In the genomic region with DNA sequence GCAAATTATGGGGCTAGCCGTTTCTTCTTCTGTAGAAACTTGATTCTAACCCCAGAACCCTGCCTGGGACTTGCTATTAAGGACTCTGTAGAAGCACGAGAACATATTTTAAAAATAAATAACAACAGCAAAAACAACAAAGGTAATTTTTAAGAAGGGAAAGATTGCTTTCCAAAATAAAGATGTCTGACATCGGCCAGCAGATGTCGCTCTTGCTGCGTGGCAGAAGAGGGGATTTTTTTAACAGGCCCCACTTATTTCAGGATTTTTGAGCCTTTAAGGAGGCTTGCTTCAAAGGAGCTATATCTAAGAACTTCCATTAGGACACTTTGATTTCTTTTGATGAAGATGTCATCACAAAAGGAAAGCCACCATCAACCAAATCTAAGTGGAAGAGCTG, we compare ENCODE assay signal across 8 cellular contexts.
A peak's percentile ranks its signal among the peaks of the same experiment; 100 is the strongest.
DNase-seq lines count a peak whose midpoint lies in the region; ATAC-seq and TF ChIP-seq lines count a peak whose summit lies in the region.

No MANE protein-coding gene starts in this region.

- no peak overlapping the region for H3K27ac Mint-ChIP-seq in CD4-positive, CD25-positive, alpha-beta regulatory T cell
- no peak overlapping the region for H3K27ac Mint-ChIP-seq in activated naive CD4-positive, alpha-beta T cell treated with anti-CD3 and anti-CD28 coated beads for 36 hours

- H3K4me3 ChIP-seq in CD4-positive, CD25-positive, alpha-beta regulatory T cell (ENCODE audit: low read depth, low read length): no peak overlapping the region
- H3K4me3 ChIP-seq in HFF-Myc (replicated peaks; ENCODE audit: low read depth, low read length) (no peak overlapping the region), SJCRH30 (no peak overlapping the region), heart right ventricle (no peak overlapping the region), smooth muscle cell (no peak overlapping the region)

- CTCF ChIA-PET in activated naive CD4-positive, alpha-beta T cell treated with anti-CD3 and anti-CD28 coated beads for 36 hours (lab: Charles Lee): interaction anchor here (0.6 to 2.6 kb wide), 13 partner anchors 12 to 525 kb away, joined by 3 to 43 read pairs (median 4); a partner anchor contains a TSS

- TF ChIP-seq CTCF in HFF-Myc (IDR thresholded peaks at IDR 0.05; ENCODE audit: low read depth, low read length, missing control alignments): peak; percentile 53
- TF ChIP-seq CTCF in heart right ventricle (IDR thresholded peaks at IDR 0.05): peak; percentile 54 to 84 (median 71)
- peak; percentile 96 for TF ChIP-seq CTCF in smooth muscle cell (IDR thresholded peaks at IDR 0.05; ENCODE audit: borderline replicate concordance, insufficient read depth, poor library complexity, severe bottlenecking)

- peaks cover 0 to 2% (median 0%) of the 10 kb centered on the region in 4 donors for H3K4me1 Mint-ChIP-seq in CD4-positive, CD25-positive, alpha-beta regulatory T cell
- H3K4me1 Mint-ChIP-seq in activated naive CD4-positive, alpha-beta T cell treated with anti-CD3 and anti-CD28 coated beads for 36 hours (ENCODE audit: low read depth): peaks cover 7% of the 10 kb centered on the region

- intact Hi-C loops in activated naive CD4-positive, alpha-beta T cell treated with anti-CD3 and anti-CD28 coated beads for 36 hours (cut with micrococcal nuclease): loop anchor here (1.0 to 5.0 kb wide), 3 partner anchors 140 to 526 kb away; no protein-coding TSS in a partner anchor
- intact Hi-C loops in heart right ventricle (cut with DNase I): loop anchor here (1.0 to 10.0 kb wide), 11 partner anchors 138 to 531 kb away; no protein-coding TSS in a partner anchor

- H3K27me3 Mint-ChIP-seq in CD4-positive, CD25-positive, alpha-beta regulatory T cell: no peaks in the 10 kb centered on the region
- no peaks in the 10 kb centered on the region for H3K27me3 Mint-ChIP-seq in activated naive CD4-positive, alpha-beta T cell treated with anti-CD3 and anti-CD28 coated beads for 36 hours (ENCODE audit: low read depth)

- H3K9me3 ChIP-seq in CD4-positive, CD25-positive, alpha-beta regulatory T cell (ENCODE audit: control insufficient read depth in 2 of 2, low read length in 2 of 2): no peaks in the 10 kb centered on the region
- H3K9me3 ChIP-seq in SJCRH30 (replicated peaks): 0 out of 2 replicates have a peak, but pooled peaks cover 3% of the 10 kb centered on the region
- no peaks in the 10 kb centered on the region for H3K9me3 ChIP-seq in heart right ventricle
- H3K9me3 ChIP-seq in smooth muscle cell (replicated peaks; ENCODE audit: low read depth): no peaks in the 10 kb centered on the region

- ATAC-seq in CD4-positive, CD25-positive, alpha-beta regulatory T cell (ENCODE audit: low read depth in 2 of 2): no peak
- ATAC-seq in heart right ventricle (no peak), GM18517 (IDR thresholded peaks at IDR 0.05; ENCODE audit: unreplicated experiment) (no peak), GM18520 (IDR thresholded peaks at IDR 0.05; ENCODE audit: unreplicated experiment) (no peak)

- peak overlapping the region; percentile 3 for H2AFZ ChIP-seq in smooth muscle cell (ENCODE audit: low read depth)

- H3K4me1 ChIP-seq in CD4-positive, CD25-positive, alpha-beta regulatory T cell (ENCODE audit: control insufficient read depth, insufficient read depth, low read length, poor library complexity, severe bottlenecking): no peaks in the 10 kb centered on the region
- H3K4me1 ChIP-seq in SJCRH30 (no peaks in the 10 kb centered on the region), heart right ventricle (peaks cover 0 to 4% (median 0%) of the 10 kb centered on the region in 9 donors), smooth muscle cell (ENCODE audit: low read depth) (no peaks in the 10 kb centered on the region)

- no peaks in the 10 kb centered on the region for H3K9me3 Mint-ChIP-seq in CD4-positive, CD25-positive, alpha-beta regulatory T cell
- H3K9me3 Mint-ChIP-seq in activated naive CD4-positive, alpha-beta T cell treated with anti-CD3 and anti-CD28 coated beads for 36 hours: no peaks in the 10 kb centered on the region

- no peak overlapping the region for H3K9ac ChIP-seq in smooth muscle cell (ENCODE audit: low read depth)

- peak overlapping the region in 1 of 4 donors; percentile 43 for H3K4me3 Mint-ChIP-seq in CD4-positive, CD25-positive, alpha-beta regulatory T cell
- no peak overlapping the region for H3K4me3 Mint-ChIP-seq in activated naive CD4-positive, alpha-beta T cell treated with anti-CD3 and anti-CD28 coated beads for 36 hours

- no peak overlapping the region for H3K4me2 ChIP-seq in smooth muscle cell

- H3K36me3 ChIP-seq in CD4-positive, CD25-positive, alpha-beta regulatory T cell (ENCODE audit: control insufficient read depth, insufficient read depth, low read length): no peaks in the 10 kb centered on the region
- H3K36me3 ChIP-seq in SJCRH30 (no peaks in the 10 kb centered on the region), heart right ventricle (no peaks in the 10 kb centered on the region), smooth muscle cell (ENCODE audit: low read depth) (no peaks in the 10 kb centered on the region)

- H3K79me2 ChIP-seq in smooth muscle cell (ENCODE audit: low read depth): no peaks in the 10 kb centered on the region

- DNase-seq in CD4-positive, CD25-positive, alpha-beta regulatory T cell: peak; percentile 24 to 61 (median 41)
- no peak for DNase-seq in HFF-Myc (ENCODE audit: extremely low read depth, low read depth)
- peak; percentile 35 to 75 for DNase-seq in SJCRH30
- peak; percentile 61 for DNase-seq in activated naive CD4-positive, alpha-beta T cell treated with anti-CD3 and anti-CD28 coated beads for 36 hours
- peak; percentile 18 for DNase-seq in heart right ventricle
- DNase-seq in smooth muscle cell (lab: John Stamatoyannopoulos, UW; ENCODE audit: unreplicated experiment): no peak

- no peaks in the 10 kb centered on the region for H3K36me3 Mint-ChIP-seq in CD4-positive, CD25-positive, alpha-beta regulatory T cell
- no peaks in the 10 kb centered on the region for H3K36me3 Mint-ChIP-seq in activated naive CD4-positive, alpha-beta T cell treated with anti-CD3 and anti-CD28 coated beads for 36 hours (ENCODE audit: low read depth)

- 11 to 12% methylated on average over 5 of the region's 5 CpGs for WGBS in heart right ventricle, 2 donors
- WGBS in smooth muscle cell (ENCODE audit: low lambda C conversion rate): 11% methylated on average over 5 of the region's 5 CpGs

- no peaks in the 10 kb centered on the region for H4K20me1 ChIP-seq in smooth muscle cell (ENCODE audit: low read depth)

- H3K27me3 ChIP-seq in CD4-positive, CD25-positive, alpha-beta regulatory T cell (ENCODE audit: control insufficient read depth, insufficient read depth, low read length): no peaks in the 10 kb centered on the region
- H3K27me3 ChIP-seq in SJCRH30 (no peaks in the 10 kb centered on the region), heart right ventricle (peaks cover 0 to 38% (median 0%) of the 10 kb centered on the region in 7 donors), smooth muscle cell (ENCODE audit: low read depth) (no peaks in the 10 kb centered on the region)

- H3F3A ChIP-seq in smooth muscle cell (ENCODE audit: low read depth): no peaks in the 10 kb centered on the region

- H3K27ac ChIP-seq in CD4-positive, CD25-positive, alpha-beta regulatory T cell (ENCODE audit: insufficient read depth, low read length, poor library complexity, severe bottlenecking): no peak overlapping the region
- H3K27ac ChIP-seq in SJCRH30: no peak overlapping the region
- no peak overlapping the region for H3K27ac ChIP-seq in heart right ventricle
- no peak overlapping the region for H3K27ac ChIP-seq in smooth muscle cell (ENCODE audit: low read depth)

Comparison
In these comparisons a context has a peak if more than half of its experiments do, and no peak if none do; other contexts are left out.
1. DNase-seq: peak in CD4-positive, CD25-positive, alpha-beta regulatory T cell (3 of 3), SJCRH30 (2 of 2), activated naive CD4-positive, alpha-beta T cell treated with anti-CD3 and anti-CD28 coated beads for 36 hours (single experiment) and heart right ventricle (2 of 2); none in HFF-Myc (single experiment) and smooth muscle cell (single experiment).
2. Peak in every context shown above with its lines, with median percentiles within 50 percentile points of each other: CTCF ChIP-seq.